ENCODE assay signal across 8 cellular contexts in the genomic region with DNA sequence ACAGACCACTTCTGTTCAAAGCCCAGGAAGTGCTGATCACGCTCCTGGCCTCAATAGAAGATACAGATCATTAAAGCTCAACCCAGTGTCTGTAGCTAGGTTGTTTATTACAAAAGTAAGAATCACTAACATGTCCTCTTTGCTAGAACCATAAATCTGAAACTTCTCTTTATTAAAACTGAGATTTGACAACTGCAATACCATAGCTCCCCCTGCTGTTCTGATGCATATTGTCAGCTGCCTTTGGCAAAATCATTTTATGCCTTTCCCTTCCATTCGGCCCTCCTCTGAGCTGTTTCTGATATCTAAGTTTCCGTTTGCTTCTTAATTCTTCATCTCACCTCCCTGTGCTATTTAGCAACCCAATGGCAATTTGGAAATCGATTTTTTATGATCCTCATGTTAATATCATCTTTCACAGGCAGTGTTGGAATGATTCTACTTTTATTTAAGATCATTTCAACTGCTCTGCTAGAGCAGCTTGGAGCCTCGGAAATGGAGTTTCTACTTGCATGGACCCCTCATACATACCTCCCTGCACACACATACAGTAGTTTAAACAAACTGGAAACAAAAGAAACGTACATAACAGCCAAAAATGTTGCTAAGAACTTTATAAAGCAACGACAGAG.
DNase-seq lines count a peak whose midpoint lies in the region; ATAC-seq and TF ChIP-seq lines count a peak whose summit lies in the region.

No MANE protein-coding gene starts in this region.

- H3K36me3 ChIP-seq in adipocyte (ENCODE audit: control insufficient read depth, insufficient read depth, low read length, severe bottlenecking): no peaks in the 10 kb centered on the region

- no peaks in the 10 kb centered on the region for H3K9me3 ChIP-seq in adipocyte (ENCODE audit: control insufficient read depth, low read length)

- peak overlapping the region; percentile 55 for H3K9ac ChIP-seq in adipocyte (ENCODE audit: low read length)

- H3K4me3 ChIP-seq in AG09309 (ENCODE audit: control insufficient read depth, low read depth, low read length): no peak overlapping the region
- peak overlapping the region; percentile 55 for H3K4me3 ChIP-seq in adipocyte (ENCODE audit: low read length)

- DNase-seq in AG09309 (ENCODE audit: low read depth) (peak; percentile 18), NCI-H2196 (lab: John Stamatoyannopoulos, UW; ENCODE audit: unreplicated experiment) (peak; percentile 41), adipocyte (ENCODE audit: low read depth) (peak; percentile 83), iPS-NIHi7 (ENCODE audit: extremely low spot score) (peak; percentile 49)
- DNase-seq in stimulated activated CD8-positive, alpha-beta memory T cell treated with anti-CD3 and anti-CD28 coated beads, Interleukin-4, amount 100 ng/mL, for 48 hours: peak; percentile 27
- DNase-seq in activated CD4-positive, CD25-positive, alpha-beta regulatory T cell (lab: John Stamatoyannopoulos, UW): no peak

- ATAC-seq in HG02870 (IDR thresholded peaks at IDR 0.05; ENCODE audit: unreplicated experiment): peak; percentile 82

- H3K27me3 ChIP-seq in adipocyte (replicated peaks; ENCODE audit: control insufficient read depth, insufficient read depth, low read length): no peaks in the 10 kb centered on the region

- H3K4me1 ChIP-seq in adipocyte (ENCODE audit: control insufficient read depth, insufficient read depth, low read length): peaks cover 17% of the 10 kb centered on the region

- peak; percentile 75 for TF ChIP-seq CTCF in AG09309 (IDR thresholded peaks at IDR 0.05; ENCODE audit: control insufficient read depth, insufficient read depth, low read depth, low read length, missing control alignments)
- TF ChIP-seq CTCF in GM12873 (IDR thresholded peaks at IDR 0.05; ENCODE audit: insufficient read depth, low read depth, low read length, missing control alignments): peak; percentile 69

Comparison
In these comparisons a context has a peak if more than half of its experiments do, and no peak if none do; other contexts are left out.
1. DNase-seq: peak in AG09309 (single experiment), NCI-H2196 (single experiment), adipocyte (single experiment), iPS-NIHi7 (single experiment) and stimulated activated CD8-positive, alpha-beta memory T cell treated with anti-CD3 and anti-CD28 coated beads, Interleukin-4, amount 100 ng/mL, for 48 hours (single experiment); none in activated CD4-positive, CD25-positive, alpha-beta regulatory T cell (0 of 4).